12 cellular contexts compared by ENCODE assay signal in genomic region chr22:37418627-37419369, GRCh38. TPM values are rescaled to one million over a fixed set of nuclear protein-coding genes. Genes with fewer than 3 reads are reported as not detected.
DNase-seq lines count a peak whose midpoint lies in the region; ATAC-seq and TF ChIP-seq lines count a peak whose summit lies in the region.
"Had no signal": no experiment of that assay in that cellular context is flagged by ENCODE, and none has a peak within 500 bp of the region (broad histone marks: within the 10 kb centered on the region; RNA-seq: fewer than 3 reads in every experiment).

No MANE protein-coding gene starts in this region.

- peak overlapping the region; percentile 89 for H3K4me3 Mint-ChIP-seq in natural killer cell

- peaks cover 7% of the 10 kb centered on the region for H3K4me1 ChIP-seq in IMR-90 (ENCODE audit: control insufficient read depth, insufficient read depth, low read length)
- H3K4me1 ChIP-seq in mammary epithelial cell (ENCODE audit: insufficient read depth, low read length) = peaks cover 22% of the 10 kb centered on the region
- H3K4me1 ChIP-seq in OCI-LY7 (ENCODE audit: insufficient read depth, low read length, poor library complexity, severe bottlenecking) = peaks cover 3% of the 10 kb centered on the region

- in situ Hi-C loops in IMR-90 (cut with MboI; ENCODE audit: low sequenced_read_pairs) = no loop called here
- in situ Hi-C loops in mammary epithelial cell (cut with MboI; ENCODE audit: low sequenced_read_pairs in 2 of 2) = no loop called here

- 77% methylated on average over 11 of the region's 28 CpGs; no CpG with 5 or more reads in 1 of the 2 experiments for WGBS in IMR-90 (ENCODE audit: extremely low coverage in 2 of 2, insufficient read length in 1 of 2), 2 experiments
- WGBS in mammary epithelial cell (ENCODE audit: low coverage, missing lambda C conversion rate) = 89% methylated on average over 16 of the region's 28 CpGs

- no peak for ATAC-seq in IMR-90 (ENCODE audit: low read depth)
- ATAC-seq in natural killer cell = no peak
- ATAC-seq in HG03354 (IDR thresholded peaks at IDR 0.05; ENCODE audit: poor library complexity, severe bottlenecking, unreplicated experiment) = no peak
- ATAC-seq: GM12878 had no signal

- H2BK20ac ChIP-seq in IMR-90 (ENCODE audit: low read depth, low read length) = no peak overlapping the region

- H3K4me3 ChIP-seq in IMR-90 (ENCODE audit: insufficient read depth, low read depth, low read length) = no peak overlapping the region
- H3K4me3 ChIP-seq in mammary epithelial cell (replicated peaks in 1 of 3; ENCODE audit: insufficient read depth in 1 of 3, low read depth in 2 of 3, low read length in 3 of 3) = no peak overlapping the region
- H3K4me3 ChIP-seq in OCI-LY7 (ENCODE audit: low read depth, low read length, poor library complexity, severe bottlenecking) = no peak overlapping the region
- H3K4me3 ChIP-seq: GM12878 had no signal

- no peak for TF ChIP-seq RAD21 in IMR-90 (IDR thresholded peaks at IDR 0.05; ENCODE audit: low read length)

- H3K79me1 ChIP-seq in IMR-90 (ENCODE audit: low read depth in 1 of 2, low read length in 2 of 2) = peaks cover 0 to 12% of the 10 kb centered on the region in 2 experiments; a peak in 2 of 4 replicates

- H2AK5ac ChIP-seq in IMR-90 (ENCODE audit: low read depth, low read length) = peak overlapping the region; percentile 43

- H4K91ac ChIP-seq in IMR-90 (ENCODE audit: insufficient read depth, low read depth, low read length) = no peak overlapping the region

- H2BK15ac ChIP-seq in IMR-90 (ENCODE audit: low read depth, low read length) = no peak overlapping the region

- H3K27ac ChIP-seq in IMR-90 (ENCODE audit: insufficient read depth, low read length) = no peak overlapping the region
- no peak overlapping the region for H3K27ac ChIP-seq in mammary epithelial cell (ENCODE audit: insufficient read depth, low read depth, low read length)
- H3K27ac ChIP-seq in OCI-LY7 (ENCODE audit: low read depth, low read length, poor library complexity, severe bottlenecking) = no peak overlapping the region

- H4K5ac ChIP-seq in IMR-90 (ENCODE audit: low read depth, low read length) = no peak overlapping the region

- no peak overlapping the region for H3K4ac ChIP-seq in IMR-90 (ENCODE audit: low read depth, low read length)

- no peak overlapping the region for H3K9ac ChIP-seq in IMR-90 (ENCODE audit: low read depth, low read length)
- no peak overlapping the region for H3K9ac ChIP-seq in mammary epithelial cell (ENCODE audit: insufficient read depth, low read length)

- no peak overlapping the region for H3K4me2 ChIP-seq in IMR-90 (ENCODE audit: low read depth, low read length)
- H3K4me2 ChIP-seq in mammary epithelial cell (ENCODE audit: insufficient read depth, low read depth, low read length) = peak overlapping the region; percentile 94
- H3K4me2 ChIP-seq in OCI-LY7 (ENCODE audit: low read length) = no peak overlapping the region

- 0 out of 2 replicates have a peak overlapping the region, but pooled peaks have one; percentile 10 for H3K23ac ChIP-seq in IMR-90 (ENCODE audit: low read depth, low read length)

- H4K20me1 ChIP-seq in IMR-90 (ENCODE audit: insufficient read depth, low read length) = peaks cover 43% of the 10 kb centered on the region
- H4K20me1 ChIP-seq in mammary epithelial cell (ENCODE audit: insufficient read depth, low read length) = no peaks in the 10 kb centered on the region
- no peaks in the 10 kb centered on the region for H4K20me1 ChIP-seq in OCI-LY7 (ENCODE audit: insufficient read depth, low read length)

- intact Hi-C loops in IMR-90 (cut with micrococcal nuclease) = no loop called here
- intact Hi-C loops in mammary epithelial cell (cut with micrococcal nuclease) = no loop called here
- intact Hi-C loops in natural killer cell (cut with micrococcal nuclease) = no loop called here
- intact Hi-C loops in OCI-LY7 (cut with micrococcal nuclease; ENCODE audit: unreplicated experiment) = no loop called here

- no peaks in the 10 kb centered on the region for H3K9me2 ChIP-seq in OCI-LY7 (ENCODE audit: insufficient read depth, low read length)

- H3K36me3 ChIP-seq in IMR-90 (ENCODE audit: control insufficient read depth, insufficient read depth, low read length) = no peaks in the 10 kb centered on the region
- H3K36me3 ChIP-seq in mammary epithelial cell (ENCODE audit: insufficient read depth, low read length) = no peaks in the 10 kb centered on the region
- H3K36me3 ChIP-seq in OCI-LY7 (ENCODE audit: insufficient read depth, low read length) = no peaks in the 10 kb centered on the region

- dilution Hi-C loops in IMR-90 (cut with HindIII; ENCODE audit: low sequenced_read_pairs, unreplicated experiment) (no loop called here), mammary epithelial cell (cut with HindIII; ENCODE audit: low sequenced_read_pairs) (no loop called here)

- peaks cover 2% of the 10 kb centered on the region; the same call in 1 of the 2 replicates for H3K27me3 ChIP-seq in IMR-90 (ENCODE audit: control insufficient read depth, insufficient read depth, low read length)
- no peaks in the 10 kb centered on the region for H3K27me3 ChIP-seq in mammary epithelial cell (ENCODE audit: insufficient read depth, low read length)

- no peak overlapping the region for H2BK120ac ChIP-seq in IMR-90 (ENCODE audit: low read depth, low read length)

- H4K8ac ChIP-seq in IMR-90 (ENCODE audit: low read depth in 2 of 2, low read length in 2 of 2) = no peak overlapping the region; a peak in 1 of 4 replicates

- TF ChIP-seq POLR2A in IMR-90 (IDR thresholded peaks at IDR 0.05; ENCODE audit: low read depth, low read length) = no peak

- no peaks in the 10 kb centered on the region for H3K36me3 Mint-ChIP-seq in natural killer cell

- peaks cover 53 to 61% of the 10 kb centered on the region in 2 donors for H3K27me3 Mint-ChIP-seq in natural killer cell (ENCODE audit: low read depth in 2 of 2)

- POLR2A ChIA-PET in IMR-90 (lab: Charles Lee; ENCODE audit: unreplicated experiment) = no interaction called here
- POLR2A ChIA-PET in OCI-LY7 (lab: Charles Lee) = interaction anchor here (0.6 kb wide), 1 partner anchor 117 kb away, joined by 4 read pairs; no protein-coding TSS in a partner anchor

- peaks cover 28 to 39% of the 10 kb centered on the region in 2 donors for H3K4me1 Mint-ChIP-seq in natural killer cell

- CTCF ChIA-PET in IMR-90 (lab: Yijun Ruan, JAX) = no interaction called here
- CTCF ChIA-PET in mammary epithelial cell (lab: Charles Lee; ENCODE audit: low non-redundant PET) = no interaction called here
- CTCF ChIA-PET in OCI-LY7 (lab: Charles Lee; ENCODE audit: unreplicated experiment) = no interaction called here

- H2AK9ac ChIP-seq in IMR-90 (replicated peaks; ENCODE audit: low read depth, low read length, poor library complexity) = no peak overlapping the region

- H2AFZ ChIP-seq in IMR-90 (replicated peaks; ENCODE audit: low read length, poor library complexity) = no peak overlapping the region
- H2AFZ ChIP-seq in mammary epithelial cell (ENCODE audit: low read depth, low read length) = no peak overlapping the region
- no peak overlapping the region for H2AFZ ChIP-seq in OCI-LY7 (ENCODE audit: low read length)

- TF ChIP-seq CTCF in IMR-90 (conservative IDR thresholded peaks at IDR 0.05; ENCODE audit: low read depth, low read length) = no peak
- no peak for TF ChIP-seq CTCF in mammary epithelial cell (conservative IDR thresholded peaks at IDR 0.05 in 1 of 2, IDR thresholded peaks at IDR 0.05 in 1 of 2; ENCODE audit: extremely low read depth in 1 of 2, insufficient read depth in 1 of 2, low read depth in 1 of 2, low read length in 2 of 2)
- TF ChIP-seq CTCF in natural killer cell (IDR thresholded peaks at IDR 0.05) = no peak
- no peak for TF ChIP-seq CTCF in OCI-LY7 (conservative IDR thresholded peaks at IDR 0.05; ENCODE audit: low read length)

- H2BK5ac ChIP-seq in IMR-90 (ENCODE audit: low read depth, low read length, poor library complexity, severe bottlenecking) = no peak overlapping the region

- no TSS peak for BruUV-seq in IMR-90 (replicated peaks; lab: Mats Ljungman, UMichigan)
- BruUV-seq in mammary epithelial cell (replicated peaks; lab: Mats Ljungman, UMichigan) = no TSS peak
- BruUV-seq in OCI-LY7 (replicated peaks; lab: Mats Ljungman, UMichigan) = no TSS peak

- H3K56ac ChIP-seq in IMR-90 (ENCODE audit: extremely low read depth, insufficient read depth, low read length) = no peak overlapping the region

- H3K9me3 ChIP-seq in IMR-90 (ENCODE audit: control insufficient read depth, insufficient read depth, low read length) (no peaks in the 10 kb centered on the region), mammary epithelial cell (replicated peaks; ENCODE audit: insufficient read depth, low read length) (no peaks in the 10 kb centered on the region), OCI-LY7 (ENCODE audit: low read length) (no peaks in the 10 kb centered on the region)

- DNase-seq in COLO668 (lab: John Stamatoyannopoulos, UW; ENCODE audit: unreplicated experiment) (peak; percentile 12), IMR-90 (no peak), mammary epithelial cell (no peak), natural killer cell (no peak), A172 (ENCODE audit: low spot score) (no peak), OCI-LY7 (ENCODE audit: low spot score) (no peak)
- no peak for DNase-seq in stimulated activated CD8-positive, alpha-beta memory T cell treated with anti-CD3 and anti-CD28 coated beads, Interleukin-4, amount 100 ng/mL, for 48 hours
- DNase-seq: effector CD8-positive, alpha-beta T cell; midbrain; SHP77 treated with DMSO at 0.1 percent for 48 hours had no signal

- H3K79me2 ChIP-seq in mammary epithelial cell (ENCODE audit: insufficient read depth, low read length) (no peaks in the 10 kb centered on the region), OCI-LY7 (ENCODE audit: insufficient read depth, low read depth, low read length) (no peaks in the 10 kb centered on the region)

- no peaks in the 10 kb centered on the region for H3K9me1 ChIP-seq in IMR-90 (ENCODE audit: insufficient read depth, low read length)

- no peak overlapping the region for H3K18ac ChIP-seq in IMR-90 (ENCODE audit: low read depth, low read length)

- H3K9me3 Mint-ChIP-seq in natural killer cell = no peaks in the 10 kb centered on the region

- no peak overlapping the region for H3K14ac ChIP-seq in IMR-90 (replicated peaks; ENCODE audit: low read depth, low read length)

- H3K27ac Mint-ChIP-seq in natural killer cell = no peak overlapping the region

TF ChIP-seq in IMR-90, 13 proteins besides CTCF, POLR2A, EP300 and RAD21 (continues in another document):
- TF ChIP-seq BHLHE40 (IDR thresholded peaks at IDR 0.05; ENCODE audit: low read depth, low read length) = no peak
- no peak for TF ChIP-seq FOS (IDR thresholded peaks at IDR 0.05; ENCODE audit: low read depth, low read length)

RNA-seq across cellular contexts. Expression of gene ELFN2, which starts 8.5 kb away (rescaled TPM):
- total RNA-seq in IMR-90 (2012; rRNA removed) (0.72 and 0.83 TPM in 2 replicates), mammary epithelial cell (1 to 10 TPM in 1 of 2 donors, under 1 TPM in 1; under 0.01 to 6.1 TPM), natural killer cell (under 1 TPM; 0.33 to 0.49 (median 0.36) TPM), OCI-LY7 (2022) (0.83 and 1.8 TPM in 2 replicates)
- polyA plus RNA-seq in IMR-90 (2012; rRNA removed) (5.0 and 6.3 TPM in 2 replicates), mammary epithelial cell (3.2 TPM)
- 2.2 and 4.8 TPM in 2 replicates for polyA plus RNA-seq in IMR-90 (2012; cell fraction: cytosol; rRNA removed)
- 13.5 and 26.9 TPM in 2 replicates for polyA plus RNA-seq in IMR-90 (2012; cell fraction: nucleus; rRNA removed; ENCODE audit: low replicate concordance)
- polyA minus RNA-seq in mammary epithelial cell = 7.5 TPM
- total RNA-seq in A172 (2014; rRNA removed; shearing (Covaris generic)) = 0.93 and 1.1 TPM in 2 replicates
- 0.63 and 0.82 TPM in 2 replicates for total RNA-seq in OCI-LY7 (2014; rRNA removed; shearing (Covaris generic))
